8 cellular contexts compared by ENCODE assay signal in the genomic region with DNA sequence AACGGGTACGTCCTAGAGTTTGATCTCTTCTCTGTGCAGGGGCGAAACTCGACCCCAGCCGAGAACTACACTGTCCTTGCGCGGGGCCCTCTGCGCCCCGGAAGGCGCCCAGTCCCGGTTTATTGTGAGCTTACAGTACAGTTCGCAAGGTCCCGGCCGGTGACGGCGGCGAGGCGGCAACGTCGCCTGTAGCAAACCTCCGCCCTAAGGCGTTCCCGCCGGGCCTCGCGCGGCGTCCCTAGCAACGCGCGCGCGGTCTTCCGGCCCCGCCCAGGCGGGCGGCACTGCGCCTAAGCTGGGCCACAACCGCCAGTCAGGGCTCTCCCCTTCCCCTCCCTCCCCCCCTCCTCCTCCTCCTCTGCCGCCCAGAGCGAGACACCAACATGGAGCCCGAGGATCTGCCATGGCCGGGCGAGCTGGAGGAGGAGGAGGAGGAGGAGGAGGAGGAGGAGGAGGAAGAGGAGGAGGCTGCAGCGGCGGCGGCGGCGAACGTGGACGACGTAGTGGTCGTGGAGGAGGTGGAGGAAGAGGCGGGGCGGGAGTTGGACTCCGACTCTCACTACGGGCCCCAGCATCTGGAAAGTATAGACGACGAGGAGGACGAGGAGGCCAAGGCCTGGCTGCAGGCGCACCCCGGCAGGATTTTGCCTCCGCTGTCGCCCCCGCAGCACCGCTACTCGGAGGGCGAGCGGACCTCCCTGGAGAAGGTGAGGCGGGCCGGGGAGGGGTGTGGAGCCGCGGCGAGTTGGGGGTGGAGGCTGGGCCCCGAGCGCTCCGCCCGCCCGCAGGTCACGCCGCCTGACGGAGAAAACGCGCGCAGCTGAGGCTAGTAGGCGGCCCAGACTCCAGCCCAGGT. TPM values are rescaled to one million over a fixed set of nuclear protein-coding genes. Genes with fewer than 3 reads are reported as not detected.
A peak's percentile ranks its signal among the peaks of the same experiment; 100 is the strongest.
DNase-seq lines count a peak whose midpoint lies in the region; ATAC-seq, FAIRE-seq and TF ChIP-seq lines count a peak whose summit lies in the region.

A gene with protein sequence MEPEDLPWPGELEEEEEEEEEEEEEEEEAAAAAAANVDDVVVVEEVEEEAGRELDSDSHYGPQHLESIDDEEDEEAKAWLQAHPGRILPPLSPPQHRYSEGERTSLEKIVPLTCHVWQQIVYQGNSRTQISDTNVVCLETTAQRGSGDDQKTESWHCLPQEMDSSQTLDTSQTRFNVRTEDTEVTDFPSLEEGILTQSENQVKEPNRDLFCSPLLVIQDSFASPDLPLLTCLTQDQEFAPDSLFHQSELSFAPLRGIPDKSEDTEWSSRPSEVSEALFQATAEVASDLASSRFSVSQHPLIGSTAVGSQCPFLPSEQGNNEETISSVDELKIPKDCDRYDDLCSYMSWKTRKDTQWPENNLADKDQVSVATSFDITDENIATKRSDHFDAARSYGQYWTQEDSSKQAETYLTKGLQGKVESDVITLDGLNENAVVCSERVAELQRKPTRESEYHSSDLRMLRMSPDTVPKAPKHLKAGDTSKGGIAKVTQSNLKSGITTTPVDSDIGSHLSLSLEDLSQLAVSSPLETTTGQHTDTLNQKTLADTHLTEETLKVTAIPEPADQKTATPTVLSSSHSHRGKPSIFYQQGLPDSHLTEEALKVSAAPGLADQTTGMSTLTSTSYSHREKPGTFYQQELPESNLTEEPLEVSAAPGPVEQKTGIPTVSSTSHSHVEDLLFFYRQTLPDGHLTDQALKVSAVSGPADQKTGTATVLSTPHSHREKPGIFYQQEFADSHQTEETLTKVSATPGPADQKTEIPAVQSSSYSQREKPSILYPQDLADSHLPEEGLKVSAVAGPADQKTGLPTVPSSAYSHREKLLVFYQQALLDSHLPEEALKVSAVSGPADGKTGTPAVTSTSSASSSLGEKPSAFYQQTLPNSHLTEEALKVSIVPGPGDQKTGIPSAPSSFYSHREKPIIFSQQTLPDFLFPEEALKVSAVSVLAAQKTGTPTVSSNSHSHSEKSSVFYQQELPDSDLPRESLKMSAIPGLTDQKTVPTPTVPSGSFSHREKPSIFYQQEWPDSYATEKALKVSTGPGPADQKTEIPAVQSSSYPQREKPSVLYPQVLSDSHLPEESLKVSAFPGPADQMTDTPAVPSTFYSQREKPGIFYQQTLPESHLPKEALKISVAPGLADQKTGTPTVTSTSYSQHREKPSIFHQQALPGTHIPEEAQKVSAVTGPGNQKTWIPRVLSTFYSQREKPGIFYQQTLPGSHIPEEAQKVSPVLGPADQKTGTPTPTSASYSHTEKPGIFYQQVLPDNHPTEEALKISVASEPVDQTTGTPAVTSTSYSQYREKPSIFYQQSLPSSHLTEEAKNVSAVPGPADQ (N-terminal part only) (plus strand): TSS at position 351 of the 856 bp plus-strand sequence. CDS start 33 bp downstream, at position 384.

- H3K4me1 ChIP-seq in breast epithelium = no peaks in the 10 kb centered on the region
- H3K4me1 ChIP-seq in small intestine (ENCODE audit: control insufficient read depth in 2 of 2, insufficient read depth in 1 of 2, low read depth in 1 of 2, low read length in 1 of 2) = peaks cover 7 to 11% of the 10 kb centered on the region in 2 donors

- intact Hi-C loops in breast epithelium (cut with DNase I; ENCODE audit: low total_unique reads) = loop anchor here (5.0 kb wide), 1 partner anchor 1167 kb away; a partner anchor contains a TSS

- peak; percentile 92 for ATAC-seq in GM18909 (IDR thresholded peaks at IDR 0.05; ENCODE audit: poor library complexity, unreplicated experiment)
- peak; percentile 88 for ATAC-seq in HG03159 (IDR thresholded peaks at IDR 0.05; ENCODE audit: unreplicated experiment)

- H3K27me3 ChIP-seq in WERI-Rb-1 (ENCODE audit: insufficient read depth, low read depth, severe bottlenecking) (no peaks in the 10 kb centered on the region), breast epithelium (no peaks in the 10 kb centered on the region), small intestine (ENCODE audit: control insufficient read depth in 2 of 2, insufficient read depth in 2 of 2, low read length in 2 of 2) (no peaks in the 10 kb centered on the region)

- TF ChIP-seq POLR2A in breast epithelium (IDR thresholded peaks at IDR 0.05) = no peak

- no peaks in the 10 kb centered on the region for H3K9me3 ChIP-seq in WERI-Rb-1 (ENCODE audit: severe bottlenecking)
- no peaks in the 10 kb centered on the region for H3K9me3 ChIP-seq in breast epithelium
- no peaks in the 10 kb centered on the region for H3K9me3 ChIP-seq in small intestine (ENCODE audit: control insufficient read depth, low read depth)

- 0 out of 2 replicates have a peak, but pooled peaks have one; percentile 22 for TF ChIP-seq CTCF in WERI-Rb-1 (IDR thresholded peaks at IDR 0.05; ENCODE audit: low read depth, low read length)
- TF ChIP-seq CTCF in breast epithelium (IDR thresholded peaks at IDR 0.05) = peak in 1 of 3 donors; percentile 29

- 0 to 1% (median 0%) methylated on average over 68 to 86 of the region's 86 CpGs for WGBS in small intestine, 3 donors

- H3K36me3 ChIP-seq in WERI-Rb-1 (peaks cover 11% of the 10 kb centered on the region), breast epithelium (no peaks in the 10 kb centered on the region), small intestine (ENCODE audit: control insufficient read depth in 2 of 2, insufficient read depth in 2 of 2, low read length in 2 of 2) (no peaks in the 10 kb centered on the region)

- DNase-seq in AG08396 (ENCODE audit: low spot score) (peak; percentile 96), NCI-H2227 (lab: John Stamatoyannopoulos, UW; ENCODE audit: unreplicated experiment) (peak; percentile 96), WERI-Rb-1 (peak; percentile 95), breast epithelium (ENCODE audit: low spot score in 2 of 2) (peak; percentile 61 to 77), iPS-NIHi11 (ENCODE audit: low spot score) (peak; percentile 97), small intestine (peak; percentile 93)

- H3K27ac ChIP-seq in WERI-Rb-1 = peak within 1 kb of the TSS; percentile 94
- H3K27ac ChIP-seq in breast epithelium = peak within 1 kb of the TSS; percentile 87 to 90
- peak within 1 kb of the TSS; percentile 91 to 96 for H3K27ac ChIP-seq in small intestine (ENCODE audit: low read depth in 1 of 2, low read length in 1 of 2)

- no peak for FAIRE-seq in small intestine (lab: Jason Lieb, UNC)

- H3K4me3 ChIP-seq in WERI-Rb-1 (ENCODE audit: low read depth, low read length) (peak within 1 kb of the TSS; percentile 69), breast epithelium (peak within 1 kb of the TSS; percentile 69 to 75 (median 74)), small intestine (ENCODE audit: low read depth in 1 of 2, low read length in 2 of 2) (peak within 1 kb of the TSS; percentile 62 to 77)

RNA-seq across cellular contexts. Expression of the gene that starts here (rescaled TPM):
- total RNA-seq in breast epithelium = 10 to 100 TPM; 38.7 to 53.1 (median 40.6) TPM
- 1 to 10 TPM; 2.7 to 7.0 (median 5.1) TPM for polyA plus RNA-seq in small intestine

Comparison
In these comparisons a context has a peak if more than half of its experiments do, and no peak if none do; other contexts are left out.
1. Peak in every context shown above with its lines: DNase-seq, ATAC-seq, H3K4me3 ChIP-seq and H3K27ac ChIP-seq.